ENCODE assay signal across 1 cellular context in genomic region chr22:26570126-26570525, GRCh38.
TF ChIP-seq lines count a peak whose summit lies in the region.

No MANE protein-coding gene starts in this region.

TF ChIP-seq in K562, 482 proteins besides CTCF, POLR2A, EP300 and RAD21:
- no peak for TF ChIP-seq KAT2B (IDR thresholded peaks at IDR 0.05; ENCODE audit: low read depth, low read length)
- 0 out of 2 replicates have a peak, but pooled peaks have one; percentile 25 for TF ChIP-seq POLR2G (IDR thresholded peaks at IDR 0.05; ENCODE audit: low read depth, low read length)
- TF ChIP-seq RCOR1 (IDR thresholded peaks at IDR 0.05; ENCODE audit: borderline replicate concordance in 1 of 2, low read depth in 2 of 2, low read length in 2 of 2): no peak
